8 cellular contexts compared by ENCODE assay signal in genomic region chr3:105130911-105131310, GRCh38.
"Had no signal": no experiment of that assay in that cellular context is flagged by ENCODE, and none has a peak within 500 bp of the region (broad histone marks: within the 10 kb centered on the region; RNA-seq: fewer than 3 reads in every experiment).

No MANE protein-coding gene starts in this region.

- H3K27ac Mint-ChIP-seq: GM23338, H9, HFFc6 had no signal

- H2AFZ ChIP-seq: GM23338 had no signal

- H3K4me3 Mint-ChIP-seq: GM23338, H9, HFFc6 had no signal

- H3K4me2 ChIP-seq: GM23338 had no signal

- H3K4me3 ChIP-seq: GM23338, K562 had no signal

- H3K27ac ChIP-seq: HL-60 had no signal

- ATAC-seq: GM23338, K562 had no signal

- FAIRE-seq: H1, K562 had no signal

- DNase-seq: H9, HCEC 1CT, HFFc6, IMR-90 had no signal
